17 cellular contexts compared by ENCODE assay signal in the genomic region with DNA sequence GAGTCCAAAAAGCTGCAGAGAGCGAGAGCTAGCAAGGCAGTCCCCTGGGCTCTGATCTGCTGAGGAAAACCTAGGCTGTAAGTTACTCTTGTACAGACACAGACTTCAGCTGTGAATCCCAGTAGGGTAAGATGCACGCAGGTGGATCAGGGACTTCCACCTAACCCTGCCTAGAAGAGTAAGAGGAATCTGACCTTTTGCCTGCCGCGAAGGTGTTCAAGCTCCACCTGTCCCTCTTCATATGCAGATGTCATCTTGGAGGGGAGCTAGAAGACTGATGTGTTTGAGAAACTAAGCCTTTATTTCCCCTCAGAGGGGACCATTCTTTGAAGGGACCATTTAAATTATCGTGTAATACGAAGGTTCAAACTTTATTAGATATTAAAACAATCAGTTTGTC.
DNase-seq lines count a peak whose midpoint lies in the region; ATAC-seq and TF ChIP-seq lines count a peak whose summit lies in the region.
"Had no signal": no experiment of that assay in that cellular context is flagged by ENCODE, and none has a peak within 500 bp of the region (broad histone marks: within the 10 kb centered on the region; RNA-seq: fewer than 3 reads in every experiment).

No MANE protein-coding gene starts in this region.

- no peaks in the 10 kb centered on the region for H3K79me1 ChIP-seq in H9 (ENCODE audit: insufficient read depth, low read depth, low read length, poor library complexity, severe bottlenecking)

- H3K18ac ChIP-seq in H9 (ENCODE audit: insufficient read length, low read depth, low read length) = no peak overlapping the region

- no peak overlapping the region for H2BK5ac ChIP-seq in H9 (ENCODE audit: insufficient read length, low read length)

- H3K14ac ChIP-seq in H9 (ENCODE audit: insufficient read depth, low read length) = no peak overlapping the region

- H3K4me1 Mint-ChIP-seq in H9 (peaks cover 23 to 38% of the 10 kb centered on the region in 2 experiments), endodermal cell (peaks cover 6% of the 10 kb centered on the region)

- intact Hi-C loops in vagina (cut with DNase I) = no loop called here

- H2BK12ac ChIP-seq in H9 (ENCODE audit: insufficient read length, low read depth, low read length) = no peak overlapping the region

- H3K4me3 Mint-ChIP-seq in H9 (no peak overlapping the region), endodermal cell (no peak overlapping the region)
- H3K4me3 Mint-ChIP-seq: CD8-positive, alpha-beta T cell had no signal

- no peaks in the 10 kb centered on the region; the same call in 1 of the 2 replicates for H3K4me1 ChIP-seq in H9 (ENCODE audit: insufficient read depth, low read length)
- H3K4me1 ChIP-seq in endodermal cell (ENCODE audit: control insufficient read depth, insufficient read depth, low read length) = no peaks in the 10 kb centered on the region
- no peaks in the 10 kb centered on the region for H3K4me1 ChIP-seq in vagina

- no peaks in the 10 kb centered on the region for H3K23me2 ChIP-seq in H9 (ENCODE audit: insufficient read length, low read depth, low read length, poor library complexity, severe bottlenecking)

- no peaks in the 10 kb centered on the region; a peak in 1 of 7 replicates for H3K36me3 Mint-ChIP-seq in H9 (ENCODE audit: insufficient read depth in 1 of 3, low read depth in 3 of 3)
- no peaks in the 10 kb centered on the region for H3K36me3 Mint-ChIP-seq in endodermal cell (ENCODE audit: low read depth)
- H3K36me3 Mint-ChIP-seq: CD8-positive, alpha-beta T cell had no signal

- H3K79me2 ChIP-seq in H9 (ENCODE audit: insufficient read depth, low read length) = no peaks in the 10 kb centered on the region

- no peak overlapping the region for H4K8ac ChIP-seq in H9 (replicated peaks; ENCODE audit: insufficient read length, low read depth, low read length)

- no peak overlapping the region for H3K9ac ChIP-seq in H9 (ENCODE audit: extremely low read depth, insufficient read length, low read length)
- H3K9ac ChIP-seq in endodermal cell (ENCODE audit: extremely low read depth, low read length, poor library complexity, severe bottlenecking) = no peak overlapping the region
- H3K9ac ChIP-seq: BLaER1, GM23248 had no signal

- H2BK120ac ChIP-seq in H9 (ENCODE audit: low read depth, low read length, poor library complexity, severe bottlenecking) = no peak overlapping the region

- WGBS in H9 (ENCODE audit: extremely low coverage, insufficient read length, low lambda C conversion rate) = no CpG with 5 or more reads among the region's 6 CpGs
- 59 to 69% methylated on average over 4 to 6 of the region's 6 CpGs for WGBS in endodermal cell (ENCODE audit: insufficient coverage in 1 of 2, insufficient read length in 1 of 2), 2 experiments

- H3K4ac ChIP-seq in H9 (ENCODE audit: low read depth, low read length) = no peak overlapping the region

- H3K56ac ChIP-seq in H9 (ENCODE audit: insufficient read length, low read depth, low read length) = no peak overlapping the region

- H2AFZ ChIP-seq in H9 (ENCODE audit: low read length) = no peak overlapping the region
- H2AFZ ChIP-seq: GM23248 had no signal

- H4K20me1 ChIP-seq in H9 (ENCODE audit: control insufficient read depth, insufficient read depth, insufficient read length) = no peaks in the 10 kb centered on the region
- H4K20me1 ChIP-seq: BLaER1 had no signal

- no peak overlapping the region for H2AK5ac ChIP-seq in H9 (ENCODE audit: insufficient read length, low read length)

- H3K9me3 Mint-ChIP-seq in H9 (no peaks in the 10 kb centered on the region), endodermal cell (no peaks in the 10 kb centered on the region)
- H3K9me3 Mint-ChIP-seq: CD8-positive, alpha-beta T cell had no signal

- no peak overlapping the region for H3K27ac Mint-ChIP-seq in H9
- no peak overlapping the region for H3K27ac Mint-ChIP-seq in endodermal cell
- H3K27ac Mint-ChIP-seq: CD8-positive, alpha-beta T cell had no signal

- H3K4me3 ChIP-seq in endodermal cell (ENCODE audit: low read length) (no peak overlapping the region), vagina (no peak overlapping the region)
- H3K4me3 ChIP-seq: BLaER1, GM23248, K562 had no signal

- no peak for ATAC-seq in GM19328 (IDR thresholded peaks at IDR 0.05; ENCODE audit: unreplicated experiment)
- ATAC-seq: CD8-positive, alpha-beta T cell; K562 had no signal

- TF ChIP-seq CTCF in H9 (conservative IDR thresholded peaks at IDR 0.05) (no peak), endodermal cell (conservative IDR thresholded peaks at IDR 0.05) (no peak), vagina (IDR thresholded peaks at IDR 0.05) (no peak)

- no peak overlapping the region for H3T11ph ChIP-seq in H9 (ENCODE audit: low read length)

- H3K27me3 ChIP-seq in H9 (ENCODE audit: insufficient read depth, low read length) (no peaks in the 10 kb centered on the region), endodermal cell (ENCODE audit: control insufficient read depth, insufficient read depth, low read length, poor library complexity, severe bottlenecking) (peaks cover 29% of the 10 kb centered on the region), vagina (no peaks in the 10 kb centered on the region)
- H3K27me3 ChIP-seq: BLaER1 had no signal

- no peak overlapping the region for H4K91ac ChIP-seq in H9 (ENCODE audit: insufficient read length, low read depth, low read length)

- H3K23ac ChIP-seq in H9 (ENCODE audit: insufficient read length, low read depth, low read length) = no peak overlapping the region

- no peak overlapping the region for H2BK20ac ChIP-seq in H9 (ENCODE audit: low read depth, low read length, poor library complexity, severe bottlenecking)

- no peak overlapping the region for H3K27ac ChIP-seq in H9 (ENCODE audit: insufficient read length, low read depth, low read length)
- no peak overlapping the region for H3K27ac ChIP-seq in endodermal cell (ENCODE audit: low read depth, low read length)
- H3K27ac ChIP-seq in vagina = peak overlapping the region; percentile 51
- H3K27ac ChIP-seq: BLaER1, GM23248, HL-60 had no signal

- H3K9me3 ChIP-seq in H9 (ENCODE audit: control insufficient read depth, low read depth, low read length) = no peaks in the 10 kb centered on the region
- H3K9me3 ChIP-seq in endodermal cell (ENCODE audit: control insufficient read depth, low read length) = no peaks in the 10 kb centered on the region
- no peaks in the 10 kb centered on the region for H3K9me3 ChIP-seq in vagina
- H3K9me3 ChIP-seq: BLaER1 had no signal

- DNase-seq in H9 = peak; percentile 45
- peak; percentile 47 for DNase-seq in endodermal cell
- peak; percentile 43 for DNase-seq in iPS-NIHi11 (ENCODE audit: low spot score)
- DNase-seq in vagina (ENCODE audit: extremely low spot score in 2 of 2) = no peak
- no peak for DNase-seq in hippocampal formation (lab: John Stamatoyannopoulos, UW)
- DNase-seq in NCI-H2029 (lab: John Stamatoyannopoulos, UW) = no peak
- no peak for DNase-seq in foreskin melanocyte
- DNase-seq: Calu3; CD8-positive, alpha-beta T cell; DMS79 treated with DMSO at 0.1 percent for 48 hours; GF-D8; GM23248; HCEC 1CT had no signal

- no peaks in the 10 kb centered on the region for H3K36me3 ChIP-seq in endodermal cell (ENCODE audit: control insufficient read depth, insufficient read depth, low read length)
- H3K36me3 ChIP-seq in vagina = no peaks in the 10 kb centered on the region
- H3K36me3 ChIP-seq: BLaER1 had no signal

- H4K5ac ChIP-seq in H9 (ENCODE audit: insufficient read length, low read depth, low read length) = no peak overlapping the region

- H2BK15ac ChIP-seq in H9 (ENCODE audit: low read depth, low read length) = no peak overlapping the region

- H3K27me3 Mint-ChIP-seq in H9 (ENCODE audit: low read depth) = peaks cover 26% of the 10 kb centered on the region
- H3K27me3 Mint-ChIP-seq in endodermal cell (ENCODE audit: insufficient read depth) = peaks cover 43% of the 10 kb centered on the region

- H3K4me2 ChIP-seq in H9 (ENCODE audit: insufficient read depth, insufficient read length, low read length) = no peak overlapping the region
- H3K4me2 ChIP-seq: BLaER1 had no signal

- TF ChIP-seq POLR2A in vagina (IDR thresholded peaks at IDR 0.05) = no peak

Comparison
In these comparisons a context has a peak if more than half of its experiments do, and no peak if none do; other contexts are left out.
1. DNase-seq: peak in H9 (single experiment), endodermal cell (single experiment) and iPS-NIHi11 (single experiment); none in vagina (0 of 2), hippocampal formation (0 of 2), NCI-H2029 (single experiment) and foreskin melanocyte (single experiment).